ENCODE assay signal across 9 cellular contexts in the genomic region with DNA sequence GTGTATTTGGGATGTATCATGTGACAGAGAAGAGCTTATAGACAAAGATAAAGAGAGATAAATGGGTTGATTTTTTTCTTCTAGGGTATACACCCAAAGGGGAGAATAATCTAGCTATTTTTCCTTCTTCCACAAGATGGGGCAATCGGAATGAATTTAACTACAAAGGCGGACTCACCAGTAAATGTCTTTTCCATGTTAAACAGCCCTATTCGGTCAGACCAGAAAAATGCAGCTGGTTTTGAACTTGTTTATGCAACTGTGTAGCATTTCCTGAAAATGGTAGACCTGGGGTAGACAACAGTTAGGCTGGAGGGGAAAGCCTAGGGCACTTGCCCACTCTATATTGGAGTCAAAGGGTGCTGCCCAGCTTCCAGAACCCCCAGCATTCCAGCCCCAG.
A peak's percentile ranks its signal among the peaks of the same experiment; 100 is the strongest.
DNase-seq lines count a peak whose midpoint lies in the region; ATAC-seq and TF ChIP-seq lines count a peak whose summit lies in the region.
"Had no signal": no experiment of that assay in that cellular context is flagged by ENCODE, and none has a peak within 500 bp of the region (broad histone marks: within the 10 kb centered on the region; RNA-seq: fewer than 3 reads in every experiment).

No MANE protein-coding gene starts in this region.

- no peaks in the 10 kb centered on the region for H3K79me2 ChIP-seq in OCI-LY3 (ENCODE audit: low read length)

- intact Hi-C loops in MCF 10A (cut with micrococcal nuclease) (loop anchor here (1.0 to 2.0 kb wide), 2 partner anchors 121 to 1441 kb away; no protein-coding TSS in a partner anchor), breast epithelium (cut with DNase I; ENCODE audit: low total_unique reads) (no loop called here), transverse colon (cut with DNase I; ENCODE audit: low total_unique reads) (no loop called here)

- peak; percentile 37 for DNase-seq in MCF 10A (ENCODE audit: unreplicated experiment)
- DNase-seq in breast epithelium (ENCODE audit: low spot score in 2 of 2): no peak
- DNase-seq in hippocampal formation (lab: John Stamatoyannopoulos, UW): peak; percentile 5 to 85
- DNase-seq in transverse colon: no peak
- no peak for DNase-seq in activated CD4-positive, alpha-beta T cell treated with anti-CD3 and anti-CD28 coated beads, Interleukin-2, amount 50 U/mL, for 4 hours
- DNase-seq in KG1 (lab: John Stamatoyannopoulos, UW): no peak
- DNase-seq: naive B cell had no signal

- peaks cover 89% of the 10 kb centered on the region for H3K27me3 Mint-ChIP-seq in MCF 10A (ENCODE audit: insufficient read depth, unreplicated experiment)

- in situ Hi-C loops in transverse colon (cut with MboI; ENCODE audit: low pct_ligation_motif_present in 1 of 4, low pct_unique_long_range_greater_than_20kb in 1 of 4, low sequenced_read_pairs in 3 of 4): loop anchor here in 3 of 4 donors (25.0 kb wide), 2 partner anchors 842 to 942 kb away; no protein-coding TSS in a partner anchor

- WGBS in transverse colon (ENCODE audit: low coverage in 1 of 2), 2 donors: 19 to 20% methylated on average over 3 of the region's 3 CpGs

- H2AFZ ChIP-seq in OCI-LY3 (ENCODE audit: low read depth, low read length): no peak overlapping the region

- no peaks in the 10 kb centered on the region for H4K20me1 ChIP-seq in OCI-LY3 (ENCODE audit: insufficient read depth, low read length)

- H3K4me1 ChIP-seq in breast epithelium (no peaks in the 10 kb centered on the region), OCI-LY3 (ENCODE audit: low read length) (no peaks in the 10 kb centered on the region), transverse colon (peaks cover 0 to 15% (median 5%) of the 10 kb centered on the region in 4 donors)

- POLR2A ChIA-PET in MCF 10A (lab: Yijun Ruan, JAX): interaction anchor here (0.5 to 0.6 kb wide), 2 partner anchors 261 to 619 kb away, joined by 3 read pairs; no protein-coding TSS in a partner anchor

- BruUV-seq in MCF 10A (replicated peaks; lab: Mats Ljungman, UMichigan): no TSS peak

- TF ChIP-seq POLR2A in breast epithelium (IDR thresholded peaks at IDR 0.05) (no peak), transverse colon (IDR thresholded peaks at IDR 0.05) (no peak)

- H3K27me3 ChIP-seq in breast epithelium: no peaks in the 10 kb centered on the region
- no peaks in the 10 kb centered on the region for H3K27me3 ChIP-seq in OCI-LY3 (ENCODE audit: low read depth, low read length)
- H3K27me3 ChIP-seq in transverse colon: no peaks in the 10 kb centered on the region

- H3K4me3 ChIP-seq in breast epithelium (no peak overlapping the region), OCI-LY3 (ENCODE audit: low read length) (no peak overlapping the region), transverse colon (no peak overlapping the region)

- H3K4me2 ChIP-seq in OCI-LY3 (ENCODE audit: low read length): no peak overlapping the region

- H3K9ac ChIP-seq in OCI-LY3 (ENCODE audit: low read length): no peak overlapping the region

- H3K9me3 Mint-ChIP-seq in MCF 10A (ENCODE audit: unreplicated experiment): peaks cover 7% of the 10 kb centered on the region

- CTCF ChIA-PET in MCF 10A (lab: Yijun Ruan, JAX): interaction anchor here (0.5 to 6.0 kb wide), 19 partner anchors 10 to 984 kb away, joined by 3 to 76 read pairs (median 4); no protein-coding TSS in a partner anchor

- no peaks in the 10 kb centered on the region for H3K9me3 ChIP-seq in breast epithelium
- H3K9me3 ChIP-seq in OCI-LY3 (ENCODE audit: insufficient read depth, low read length): no peaks in the 10 kb centered on the region; the same call in 1 of the 2 replicates
- no peaks in the 10 kb centered on the region for H3K9me3 ChIP-seq in transverse colon

- no peak overlapping the region for H3K27ac Mint-ChIP-seq in MCF 10A (ENCODE audit: low read depth, unreplicated experiment)
- H3K27ac Mint-ChIP-seq: naive B cell had no signal

- H3K4me3 Mint-ChIP-seq in MCF 10A (ENCODE audit: unreplicated experiment): no peak overlapping the region
- H3K4me3 Mint-ChIP-seq: naive B cell had no signal

- no peak overlapping the region for H3K27ac ChIP-seq in breast epithelium
- no peak overlapping the region for H3K27ac ChIP-seq in OCI-LY3 (ENCODE audit: low read length)
- H3K27ac ChIP-seq in transverse colon: no peak overlapping the region

- ATAC-seq in HG03045 (IDR thresholded peaks at IDR 0.05; ENCODE audit: unreplicated experiment): no peak

- TF ChIP-seq CTCF in MCF 10A (IDR thresholded peaks at IDR 0.05; ENCODE audit: unreplicated experiment) (peak; percentile 43), breast epithelium (IDR thresholded peaks at IDR 0.05) (peak in 1 of 3 donors; percentile 20), OCI-LY3 (IDR thresholded peaks at IDR 0.05; ENCODE audit: low read depth, low read length) (peak; percentile 24; the same call in 1 of the 2 replicates), transverse colon (IDR thresholded peaks at IDR 0.05) (peak in 4 of 5 experiments; percentile 23 to 37 (median 28))

- H3K36me3 ChIP-seq in breast epithelium: no peaks in the 10 kb centered on the region
- H3K36me3 ChIP-seq in OCI-LY3 (replicated peaks; ENCODE audit: low read depth, low read length): no peaks in the 10 kb centered on the region
- no peaks in the 10 kb centered on the region for H3K36me3 ChIP-seq in transverse colon

- H3K36me3 Mint-ChIP-seq in MCF 10A (ENCODE audit: insufficient read depth, unreplicated experiment): no peaks in the 10 kb centered on the region
- H3K36me3 Mint-ChIP-seq: naive B cell had no signal

- no peaks in the 10 kb centered on the region for H3K4me1 Mint-ChIP-seq in MCF 10A (ENCODE audit: insufficient read depth, unreplicated experiment)
- H3K4me1 Mint-ChIP-seq: naive B cell had no signal

- no peak for TF ChIP-seq EP300 in transverse colon (IDR thresholded peaks at IDR 0.05; ENCODE audit: low read depth)

Comparison
In these comparisons a context has a peak if more than half of its experiments do, and no peak if none do; other contexts are left out.
1. DNase-seq: peak in MCF 10A (single experiment) and hippocampal formation (2 of 2); none in breast epithelium (0 of 2), transverse colon (single experiment), activated CD4-positive, alpha-beta T cell treated with anti-CD3 and anti-CD28 coated beads, Interleukin-2, amount 50 U/mL, for 4 hours (0 of 2) and KG1 (single experiment).